In the genomic region with DNA sequence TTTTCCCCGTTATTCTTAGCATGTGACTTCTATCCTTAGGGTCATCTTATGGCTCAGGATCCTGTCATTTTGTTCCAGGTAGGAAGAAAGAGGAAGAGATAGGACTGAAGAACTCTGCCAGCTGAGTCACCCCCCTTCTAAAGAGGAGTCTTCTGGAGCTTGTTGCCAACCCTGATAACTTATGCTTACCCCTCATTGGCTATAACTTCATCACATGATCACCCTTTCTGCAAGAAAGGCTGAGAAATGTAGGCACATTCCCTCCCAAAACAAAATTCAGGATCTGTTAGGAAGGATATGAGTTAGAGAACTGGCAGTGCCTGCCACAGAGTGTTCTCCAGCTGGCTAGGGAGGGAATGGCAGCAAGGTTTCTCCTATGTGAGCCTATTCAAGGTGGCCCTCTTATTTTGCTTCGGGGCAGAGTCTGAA, we compare ENCODE assay signal across 1 cellular context.
A peak's percentile ranks its signal among the peaks of the same experiment; 100 is the strongest.
TF ChIP-seq lines count a peak whose summit lies in the region.

No MANE protein-coding gene starts in this region.

TF ChIP-seq in HepG2, 621 proteins besides CTCF, POLR2A, EP300 and RAD21 (continued from another document):
- TF ChIP-seq, protein P1, sequence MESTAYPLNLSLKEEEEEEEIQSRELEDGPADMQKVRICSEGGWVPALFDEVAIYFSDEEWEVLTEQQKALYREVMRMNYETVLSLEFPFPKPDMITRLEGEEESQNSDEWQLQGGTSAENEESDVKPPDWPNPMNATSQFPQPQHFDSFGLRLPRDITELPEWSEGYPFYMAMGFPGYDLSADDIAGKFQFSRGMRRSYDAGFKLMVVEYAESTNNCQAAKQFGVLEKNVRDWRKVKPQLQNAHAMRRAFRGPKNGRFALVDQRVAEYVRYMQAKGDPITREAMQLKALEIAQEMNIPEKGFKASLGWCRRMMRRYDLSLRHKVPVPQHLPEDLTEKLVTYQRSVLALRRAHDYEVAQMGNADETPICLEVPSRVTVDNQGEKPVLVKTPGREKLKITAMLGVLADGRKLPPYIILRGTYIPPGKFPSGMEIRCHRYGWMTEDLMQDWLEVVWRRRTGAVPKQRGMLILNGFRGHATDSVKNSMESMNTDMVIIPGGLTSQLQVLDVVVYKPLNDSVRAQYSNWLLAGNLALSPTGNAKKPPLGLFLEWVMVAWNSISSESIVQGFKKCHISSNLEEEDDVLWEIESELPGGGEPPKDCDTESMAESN (CRISPR knock-in tag; conservative IDR thresholded peaks at IDR 0.05): no peak
- TF ChIP-seq ELF3 (CRISPR knock-in tag; IDR thresholded peaks at IDR 0.05) (no peak), XBP1 (CRISPR knock-in tag; IDR thresholded peaks at IDR 0.05) (no peak), RXRA (CRISPR knock-in tag; IDR thresholded peaks at IDR 0.05) (no peak), ZNF143 (CRISPR knock-in tag; IDR thresholded peaks at IDR 0.05) (0 out of 2 replicates have a peak, but pooled peaks have one; percentile 21), RARA (CRISPR knock-in tag; IDR thresholded peaks at IDR 0.05) (no peak), ZNF383 (CRISPR knock-in tag; IDR thresholded peaks at IDR 0.05; ENCODE audit: borderline replicate concordance) (no peak), RBM22 (optimal IDR thresholded peaks at IDR 0.05; ENCODE audit: low read length) (peak; percentile 40), FOXA1 (IDR thresholded peaks at IDR 0.05) (no peak), FOXA1 (CRISPR knock-in tag; IDR thresholded peaks at IDR 0.05) (no peak), ZNF263 (CRISPR knock-in tag; IDR thresholded peaks at IDR 0.05) (no peak)
TF ChIP-seq in HepG2: peak in this region for 3.
